Comparison of ENCODE assay signal across 18 cellular contexts in the genomic region with DNA sequence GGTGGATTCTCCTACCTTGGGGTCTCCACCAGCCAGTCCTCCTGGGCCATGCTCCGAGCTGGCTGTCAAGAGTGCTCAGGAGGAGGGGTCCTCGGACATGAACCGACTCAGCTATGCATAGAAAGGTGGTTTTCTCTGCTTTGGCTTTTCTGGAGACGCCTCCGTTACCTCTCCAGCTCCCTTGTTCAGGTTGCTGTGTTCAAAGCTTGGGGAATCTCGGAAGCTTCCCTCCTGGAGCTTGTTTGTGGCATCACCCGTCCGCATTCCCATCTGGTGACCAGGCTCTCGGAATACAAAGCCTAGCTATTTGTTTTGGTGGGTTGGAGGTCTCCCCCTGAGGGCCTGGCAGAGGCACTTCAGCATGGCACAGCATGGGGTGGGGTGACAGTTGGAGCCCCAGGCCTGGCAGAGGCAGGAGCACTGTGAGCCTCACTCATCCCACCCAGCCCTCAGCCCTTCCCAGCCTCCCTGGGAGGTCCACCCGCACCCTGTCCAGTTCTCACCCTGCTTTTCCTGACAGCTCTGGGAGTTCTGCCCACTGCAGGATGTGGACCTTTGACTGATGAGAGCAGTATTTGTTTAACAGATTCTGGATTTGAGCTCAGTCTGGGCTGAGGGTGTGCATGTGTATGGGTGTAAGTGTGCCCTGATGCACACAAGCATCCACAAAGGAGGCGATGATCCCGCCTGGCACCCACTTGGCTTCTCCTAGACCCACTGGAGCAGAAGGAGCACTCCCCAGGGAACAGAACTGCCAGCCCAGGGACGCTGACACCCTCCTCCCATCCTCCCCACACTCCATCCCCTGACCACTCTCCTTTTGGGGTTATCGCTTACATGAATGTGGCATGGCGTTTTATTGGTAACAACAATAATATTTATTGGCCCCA.
DNase-seq lines count a peak whose midpoint lies in the region; ATAC-seq and TF ChIP-seq lines count a peak whose summit lies in the region.
"Had no signal": no experiment of that assay in that cellular context is flagged by ENCODE, and none has a peak within 500 bp of the region (broad histone marks: within the 10 kb centered on the region; RNA-seq: fewer than 3 reads in every experiment).

No MANE protein-coding gene starts in this region.

- H3K27me3 ChIP-seq in GM23338 (ENCODE audit: insufficient read depth), result no peaks in the 10 kb centered on the region
- H3K27me3 ChIP-seq: tibial nerve had no signal

- H3K4me1 ChIP-seq in GM23338 (ENCODE audit: insufficient read depth), result no peaks in the 10 kb centered on the region
- H3K4me1 ChIP-seq: tibial nerve had no signal

- no peak overlapping the region for H3K27ac ChIP-seq in GM23338 (ENCODE audit: low read depth)
- H3K27ac ChIP-seq: epithelial cell of prostate had no signal

- no peaks in the 10 kb centered on the region for H4K20me1 ChIP-seq in GM23338 (replicated peaks; ENCODE audit: insufficient read depth)

- no peaks in the 10 kb centered on the region for H3K79me2 ChIP-seq in GM23338 (replicated peaks; ENCODE audit: insufficient read depth)

- no peak overlapping the region for H3K4me2 ChIP-seq in GM23338

- no peaks in the 10 kb centered on the region for H3K36me3 ChIP-seq in GM23338 (ENCODE audit: insufficient read depth)
- H3K36me3 ChIP-seq: tibial nerve had no signal

- no peak overlapping the region for H2AFZ ChIP-seq in GM23338

- intact Hi-C loops in posterior vena cava (cut with DNase I), result no loop called here

- DNase-seq in EL, result peak; percentile 51
- DNase-seq in NCI-H69 (lab: John Stamatoyannopoulos, UW), result peak; percentile 31
- peak; percentile 15 for DNase-seq in epithelial cell of esophagus (ENCODE audit: low read depth)
- DNase-seq in posterior vena cava (ENCODE audit: low spot score), result peak; percentile 66
- DNase-seq in NCI-H146 treated with DMSO at 0.1 percent for 48 hours (lab: John Stamatoyannopoulos, UW; ENCODE audit: unreplicated experiment), result no peak
- no peak for DNase-seq in GM13977 (ENCODE audit: low spot score)
- DNase-seq in GM23338 (ENCODE audit: low spot score), result no peak
- DNase-seq: activated B cell treated with CpG ODN at 0.5 μM for 24 hours; activated CD8-positive, alpha-beta memory T cell treated with anti-CD3 and anti-CD28 coated beads, Interleukin-2, amount 50 U/mL, for 48 hours; cerebellar nuclear complex; GDM1; NCI-H1105 treated with DMSO at 0.1 percent for 48 hours; NCI-H446; OCI-M1; stimulated activated CD4-positive, alpha-beta T cell treated with anti-CD3 and anti-CD28 coated beads, Interleukin-1b, Interleukin-23, amount 100 ng/mL, for 48 hours had no signal

- no peak overlapping the region for H3K4me3 Mint-ChIP-seq in GM23338
- H3K4me3 Mint-ChIP-seq: activated B cell treated with CpG ODN at 0.5 μM for 24 hours; activated naive CD8-positive, alpha-beta T cell had no signal

- peaks cover 11% of the 10 kb centered on the region for H3K4me1 Mint-ChIP-seq in GM23338
- H3K4me1 Mint-ChIP-seq: activated B cell treated with CpG ODN at 0.5 μM for 24 hours had no signal

- H3K9me2 ChIP-seq in GM23338 (ENCODE audit: insufficient read depth), result no peaks in the 10 kb centered on the region

- peaks cover 11% of the 10 kb centered on the region; the same call in 2 of the 3 replicates for H3K36me3 Mint-ChIP-seq in GM23338 (ENCODE audit: low read depth)
- H3K36me3 Mint-ChIP-seq: activated naive CD8-positive, alpha-beta T cell had no signal

- H3F3A ChIP-seq in GM23338 (replicated peaks; ENCODE audit: low read depth), result no peaks in the 10 kb centered on the region

- in situ Hi-C loops in GM13977 (cut with MboI; ENCODE audit: low pct_unique_long_range_greater_than_20kb, low sequenced_read_pairs, unreplicated experiment), result no loop called here

- H3K4me3 ChIP-seq in epithelial cell of esophagus (ENCODE audit: low read length), result no peak overlapping the region
- no peak overlapping the region for H3K4me3 ChIP-seq in GM23338
- H3K4me3 ChIP-seq: tibial nerve had no signal

- H3K9me3 Mint-ChIP-seq in GM23338, result peaks cover 27% of the 10 kb centered on the region

- H3K27me3 Mint-ChIP-seq in GM23338 (ENCODE audit: insufficient read depth, low read depth, poor library complexity), result peaks cover 6% of the 10 kb centered on the region
- H3K27me3 Mint-ChIP-seq: activated B cell treated with CpG ODN at 0.5 μM for 24 hours had no signal

- TF ChIP-seq CTCF in epithelial cell of esophagus (IDR thresholded peaks at IDR 0.05; ENCODE audit: insufficient read depth, low read depth, low read length, missing control alignments) (no peak), GM13977 (IDR thresholded peaks at IDR 0.05; ENCODE audit: extremely low read depth, insufficient read depth, missing control alignments) (no peak), GM23338 (conservative IDR thresholded peaks at IDR 0.05; ENCODE audit: low read depth in 2 of 2) (no peak)

- no peak overlapping the region for H3K27ac Mint-ChIP-seq in GM23338
- H3K27ac Mint-ChIP-seq: activated B cell treated with CpG ODN at 0.5 μM for 24 hours; activated naive CD8-positive, alpha-beta T cell had no signal

- ATAC-seq in GM23338, result no peak; the same call in 2 of the 3 replicates

TF ChIP-seq in GM23338, 12 proteins besides CTCF, POLR2A, EP300 and RAD21 (continues in another document):
- no peak for TF ChIP-seq ETS1 (IDR thresholded peaks at IDR 0.05)
- TF ChIP-seq CREB1 (CRISPR knock-in tag; IDR thresholded peaks at IDR 0.05; ENCODE audit: low read depth), result no peak
- TF ChIP-seq NANOG (IDR thresholded peaks at IDR 0.05; ENCODE audit: borderline replicate concordance), result no peak
- no peak for TF ChIP-seq POLR2AphosphoS5 (IDR thresholded peaks at IDR 0.05; ENCODE audit: low read depth)
- no peak for TF ChIP-seq ZNF462 (CRISPR knock-in tag; IDR thresholded peaks at IDR 0.05)
- no peak for TF ChIP-seq ZNF331 (CRISPR knock-in tag; IDR thresholded peaks at IDR 0.05; ENCODE audit: low read depth)

Comparison
In these comparisons a context has a peak if more than half of its experiments do, and no peak if none do; other contexts are left out.
1. DNase-seq: peak in EL (single experiment), NCI-H69 (single experiment), epithelial cell of esophagus (single experiment) and posterior vena cava (single experiment); none in NCI-H146 treated with DMSO at 0.1 percent for 48 hours (single experiment), GM13977 (single experiment) and GM23338 (single experiment).